ENCODE assay signal across 10 cellular contexts in genomic region chr16:70725912-70726828, GRCh38. TPM values are rescaled to one million over a fixed set of nuclear protein-coding genes. Genes with fewer than 3 reads are reported as not detected.
DNase-seq lines count a peak whose midpoint lies in the region; FAIRE-seq and TF ChIP-seq lines count a peak whose summit lies in the region.
"Had no signal": no experiment of that assay in that cellular context is flagged by ENCODE, and none has a peak within 500 bp of the region (broad histone marks: within the 10 kb centered on the region; RNA-seq: fewer than 3 reads in every experiment).

No MANE protein-coding gene starts in this region.

- H3K4me3 ChIP-seq in HUES64 (ENCODE audit: low read length): no peak overlapping the region
- H3K4me3 ChIP-seq in H1 (ENCODE audit: extremely low read depth in 1 of 4, insufficient read depth in 2 of 4, low read depth in 3 of 4, low read length in 4 of 4): no peak overlapping the region
- peak overlapping the region in 1 of 3 donors; percentile 1 for H3K4me3 ChIP-seq in liver (ENCODE audit: low read depth in 1 of 3, low read length in 3 of 3)
- H3K4me3 ChIP-seq in skeletal muscle tissue (ENCODE audit: low read length in 3 of 3): peak overlapping the region; percentile 9 to 41 (median 30)

- no peak overlapping the region for H2AK5ac ChIP-seq in H1 (ENCODE audit: low read depth, low read length)

- no peak for TF ChIP-seq POLR2A in H1 (IDR thresholded peaks at IDR 0.05; ENCODE audit: control extremely low read depth in 1 of 2, low read depth in 2 of 2, low read length in 2 of 2)

- H3K79me2 ChIP-seq in H1 (ENCODE audit: control insufficient read depth in 1 of 2, insufficient read depth in 2 of 2, low read length in 2 of 2): no peaks in the 10 kb centered on the region

- H4K20me1 ChIP-seq in H1 (replicated peaks in 1 of 2; ENCODE audit: control insufficient read depth in 1 of 2, insufficient read depth in 2 of 2, low read length in 2 of 2): no peaks in the 10 kb centered on the region

- H4K5ac ChIP-seq in H1 (ENCODE audit: insufficient read length, low read depth, low read length): no peak overlapping the region

- H3K18ac ChIP-seq in H1 (ENCODE audit: extremely low read depth, low read length): no peak overlapping the region

- CTCF ChIA-PET in H1 (lab: Charles Lee; ENCODE audit: partially characterized antibody): interaction anchor here (1.0 to 3.0 kb wide), 5 partner anchors 9 to 38 kb away, joined by 3 to 13 read pairs (median 4); no protein-coding TSS in a partner anchor

- H3K9ac ChIP-seq in HUES64 (ENCODE audit: low read depth, low read length) (peak overlapping the region; percentile 21; the same call in 1 of the 2 replicates), H1 (replicated peaks in 1 of 4; ENCODE audit: extremely low read depth in 1 of 4, low read depth in 3 of 4, low read length in 3 of 4) (no peak overlapping the region), liver (ENCODE audit: low read depth in 1 of 2, low read length in 2 of 2) (peak overlapping the region; percentile 10 to 23), skeletal muscle tissue (ENCODE audit: low read depth in 1 of 3, low read length in 3 of 3) (peak overlapping the region; percentile 54 to 77 (median 71))

- FAIRE-seq in H1 (lab: Jason Lieb, UNC): no peak

- no peak overlapping the region for H2BK20ac ChIP-seq in H1 (ENCODE audit: low read length)

- H3K56ac ChIP-seq in H1 (replicated peaks; ENCODE audit: insufficient read length, low read depth, low read length): no peak overlapping the region

- DNase-seq in H1 (ENCODE audit: low read depth in 1 of 2, low spot score in 2 of 2) (no peak), HK-2 (ENCODE audit: unreplicated experiment) (no peak), cerebellar nuclear complex (lab: John Stamatoyannopoulos, UW) (no peak), A172 (ENCODE audit: low spot score) (no peak), HuH-7.5 (ENCODE audit: low spot score) (no peak)
- DNase-seq: CD4-positive, alpha-beta T cell; HCEC 1CT had no signal

- TF ChIP-seq CTCF in H1 (IDR thresholded peaks at IDR 0.05; ENCODE audit: control extremely low read depth in 1 of 3, insufficient read depth in 1 of 3, low read depth in 1 of 3, low read length in 3 of 3): no peak
- TF ChIP-seq CTCF in liver (IDR thresholded peaks at IDR 0.05; ENCODE audit: low read depth, low read length, missing input control): no peak

- peaks cover 1% of the 10 kb centered on the region; the same call in 1 of the 2 replicates for H3K23me2 ChIP-seq in H1 (ENCODE audit: low read depth, low read length)

- H3K9me3 ChIP-seq in HUES64 (ENCODE audit: insufficient read depth, low read depth, low read length) (no peaks in the 10 kb centered on the region), H1 (ENCODE audit: insufficient read depth in 2 of 2, low read depth in 1 of 2, low read length in 1 of 2) (no peaks in the 10 kb centered on the region), liver (ENCODE audit: control insufficient read depth in 4 of 4, low read length in 3 of 4) (no peaks in the 10 kb centered on the region), skeletal muscle tissue (ENCODE audit: control insufficient read depth in 3 of 3, low read length in 3 of 3) (no peaks in the 10 kb centered on the region)

- H3K27ac ChIP-seq in HUES64 (ENCODE audit: low read depth, low read length) (no peak overlapping the region), H1 (ENCODE audit: low read depth, low read length) (no peak overlapping the region; the same call in 1 of the 2 replicates), liver (ENCODE audit: low read depth in 1 of 2, low read length in 2 of 2) (peak overlapping the region; percentile 90 to 97), skeletal muscle tissue (ENCODE audit: low read depth, low read length) (peak overlapping the region; percentile 89)

- no peak overlapping the region for H3K4me2 ChIP-seq in H1 (ENCODE audit: insufficient read depth in 1 of 2, low read depth in 2 of 2, low read length in 2 of 2)

- H3K79me1 ChIP-seq in H1 (ENCODE audit: low read depth, low read length): no peaks in the 10 kb centered on the region; the same call in 1 of the 2 replicates

- H3K14ac ChIP-seq in H1 (ENCODE audit: insufficient read length): no peak overlapping the region

- TF ChIP-seq EP300 in H1 (IDR thresholded peaks at IDR 0.05; ENCODE audit: borderline replicate concordance in 1 of 2, low read depth in 2 of 2, low read length in 2 of 2): no peak

- H3K27me3 ChIP-seq in HUES64 (ENCODE audit: insufficient read depth, low read length) (no peaks in the 10 kb centered on the region), H1 (replicated peaks in 1 of 4; ENCODE audit: control insufficient read depth in 3 of 4, extremely low read depth in 1 of 4, insufficient read depth in 3 of 4, low read length in 3 of 4) (no peaks in the 10 kb centered on the region), liver (ENCODE audit: control insufficient read depth in 4 of 4, insufficient read depth in 4 of 4, low read length in 3 of 4) (no peaks in the 10 kb centered on the region), skeletal muscle tissue (ENCODE audit: control insufficient read depth in 3 of 3, insufficient read depth in 3 of 3, low read length in 3 of 3) (no peaks in the 10 kb centered on the region)

- no peak overlapping the region for H4K8ac ChIP-seq in H1 (ENCODE audit: extremely low read depth, insufficient read depth, low read length)

- H2AFZ ChIP-seq in H1 (ENCODE audit: low read length): no peak overlapping the region

- no peak overlapping the region for H3K4ac ChIP-seq in H1 (replicated peaks; ENCODE audit: insufficient read length, low read depth, low read length)

- TF ChIP-seq RAD21 in H1 (IDR thresholded peaks at IDR 0.05 in 1 of 2, conservative IDR thresholded peaks at IDR 0.05 in 1 of 2; ENCODE audit: low read depth in 2 of 2, low read length in 2 of 2): no peak
- no peak for TF ChIP-seq RAD21 in liver (IDR thresholded peaks at IDR 0.05)

- H2BK12ac ChIP-seq in H1 (ENCODE audit: low read depth, low read length): 0 out of 2 replicates have a peak overlapping the region, but pooled peaks have one; percentile 17

- H3K36me3 ChIP-seq in HUES64 (ENCODE audit: insufficient read depth, low read length) (peaks cover 20% of the 10 kb centered on the region), H1 (ENCODE audit: control insufficient read depth in 2 of 4, insufficient read depth in 4 of 4, low read length in 3 of 4) (peaks cover 0 to 4% (median 2%) of the 10 kb centered on the region in 4 experiments; a peak in 2 of 8 replicates), liver (ENCODE audit: control insufficient read depth in 4 of 4, insufficient read depth in 3 of 4, low read depth in 1 of 4, low read length in 3 of 4) (peaks cover 0 to 4% (median 2%) of the 10 kb centered on the region in 4 donors), skeletal muscle tissue (ENCODE audit: control insufficient read depth in 3 of 3, insufficient read depth in 3 of 3, low read length in 3 of 3) (peaks cover 0 to 7% (median 0%) of the 10 kb centered on the region in 3 donors)

- POLR2A ChIA-PET in H1 (lab: Charles Lee; ENCODE audit: partially characterized antibody): interaction anchor here (1.1 to 1.3 kb wide), 2 partner anchors 12 to 38 kb away, joined by 3 to 4 read pairs; no protein-coding TSS in a partner anchor

- H3K4me1 ChIP-seq in HUES64 (ENCODE audit: insufficient read depth, low read length): no peaks in the 10 kb centered on the region; the same call in 1 of the 2 replicates
- H3K4me1 ChIP-seq in H1 (replicated peaks in 1 of 4; ENCODE audit: control insufficient read depth in 3 of 4, insufficient read depth in 4 of 4, low read length in 3 of 4): peaks cover 0 to 6% (median 2%) of the 10 kb centered on the region in 4 experiments; a peak in 1 of 7 replicates
- peaks cover 19 to 38% (median 28%) of the 10 kb centered on the region in 4 donors for H3K4me1 ChIP-seq in liver (ENCODE audit: control insufficient read depth in 4 of 4, insufficient read depth in 4 of 4, low read length in 3 of 4)
- peaks cover 40 to 52% (median 46%) of the 10 kb centered on the region in 3 donors for H3K4me1 ChIP-seq in skeletal muscle tissue (ENCODE audit: control insufficient read depth in 3 of 3, insufficient read depth in 3 of 3, low read length in 3 of 3)

- no peak overlapping the region for H4K91ac ChIP-seq in H1 (replicated peaks; ENCODE audit: insufficient read length, low read length)

- no peak overlapping the region for H2BK5ac ChIP-seq in H1 (ENCODE audit: low read depth, low read length)

- no peak overlapping the region for H2BK120ac ChIP-seq in H1 (replicated peaks; ENCODE audit: low read depth, low read length)

- no peak overlapping the region for H2BK15ac ChIP-seq in H1 (ENCODE audit: low read length)

- 94% methylated on average over 31 of the region's 31 CpGs for WGBS in HUES64
- 93% methylated on average over 29 of the region's 31 CpGs; no CpG with 5 or more reads in 1 of the 2 experiments for WGBS in H1 (ENCODE audit: extremely low coverage in 1 of 2, insufficient coverage in 1 of 2, insufficient read length in 1 of 2, insufficient replicate concordance in 2 of 2, low coverage in 1 of 2, low lambda C conversion rate in 2 of 2, missing lambda C conversion rate in 1 of 2), 2 experiments
- 59% methylated on average over 31 of the region's 31 CpGs for WGBS in liver

- no peak overlapping the region for H3K23ac ChIP-seq in H1 (ENCODE audit: insufficient read length)

TF ChIP-seq in H1, 55 proteins besides CTCF, POLR2A, EP300 and RAD21 (continues in another document):
- no peak for TF ChIP-seq CHD2 (IDR thresholded peaks at IDR 0.05; ENCODE audit: low read length)
- no peak for TF ChIP-seq ASH2L (IDR thresholded peaks at IDR 0.05; ENCODE audit: low read length)
- TF ChIP-seq RXRA (IDR thresholded peaks at IDR 0.05; ENCODE audit: insufficient read depth, low read depth, low read length): no peak

TF ChIP-seq in liver, 16 proteins besides CTCF, POLR2A, EP300 and RAD21:
- TF ChIP-seq NR2F2 (IDR thresholded peaks at IDR 0.05): peak; percentile 81
- no peak for TF ChIP-seq TAF1 (conservative IDR thresholded peaks at IDR 0.05)
- no peak for TF ChIP-seq FOXA2 (IDR thresholded peaks at IDR 0.05)
- TF ChIP-seq GABPA (IDR thresholded peaks at IDR 0.05 in 1 of 2, conservative IDR thresholded peaks at IDR 0.05 in 1 of 2): no peak

RNA-seq across cellular contexts. Expression of gene MTSS2, which starts 40.3 kb away (rescaled TPM):
- polyA plus RNA-seq in HUES64 (2013, experiment 1 of 2): 35.2 TPM
- 34.0 TPM for polyA plus RNA-seq in HUES64 (2013, experiment 2 of 2)
- total RNA-seq in H1 (2021; fragmentation: NEBNext Ultra II Directional; extraction: Animal tissue kit (Norgen Biotek cat#: 25700)): 34.2 and 36.7 TPM in 2 replicates
- polyA plus RNA-seq in H1 (2011; rRNA removed): 23.3 and 33.8 TPM in 2 replicates
- polyA plus RNA-seq in H1 (2011; cell fraction: cytosol; rRNA removed): 26.1 TPM
- polyA plus RNA-seq in H1 (2011; cell fraction: nucleus; rRNA removed): 34.8 TPM
- 22.4 to 38.9 TPM (median 37.5 TPM) in 4 replicates for polyA plus RNA-seq in H1 (2012, experiment 1 of 2)
- 14.0 TPM for polyA plus RNA-seq in H1 (2012, experiment 2 of 2)
- polyA plus RNA-seq in H1 (2013, experiment 1 of 2): 32.8 TPM
- polyA plus RNA-seq in H1 (2013, experiment 2 of 2): 34.0 TPM
- polyA minus RNA-seq in H1 (2011; rRNA and poly(A)+ RNA removed): 13.3 and 15.3 TPM in 2 replicates
- polyA minus RNA-seq in H1 (2011; cell fraction: cytosol; rRNA and poly(A)+ RNA removed): 23.2 TPM
- 18.2 TPM for polyA minus RNA-seq in H1 (2011; cell fraction: nucleus; rRNA and poly(A)+ RNA removed)
- total RNA-seq in liver: 10 to 100 TPM; 26.7 to 45.1 TPM
- polyA plus RNA-seq in liver: 10 to 100 TPM in 1 of 2 donors, 1 to 10 TPM in 1; 3.8 to 95.7 TPM
- total RNA-seq in skeletal muscle tissue: 18.8 TPM
- 74.1 and 96.8 TPM in 2 replicates for total RNA-seq in A172 (2014; rRNA removed; shearing (Covaris generic))

Comparison
In these comparisons a context has a peak if more than half of its experiments do, and no peak if none do; other contexts are left out.
1. H3K27ac ChIP-seq: peak in liver (2 of 2) and skeletal muscle tissue (single experiment); none in HUES64 (single experiment) and H1 (single experiment).
2. H3K4me3 ChIP-seq: peak in skeletal muscle tissue (3 of 3); none in HUES64 (single experiment) and H1 (0 of 4).
3. H3K9ac ChIP-seq: peak in HUES64 (single experiment), liver (2 of 2) and skeletal muscle tissue (3 of 3); none in H1 (0 of 4).